7 cellular contexts compared by ENCODE assay signal in genomic region chr7:17917842-17918241, GRCh38.
"Had no signal": no experiment of that assay in that cellular context is flagged by ENCODE, and none has a peak within 500 bp of the region (broad histone marks: within the 10 kb centered on the region; RNA-seq: fewer than 3 reads in every experiment).

No MANE protein-coding gene starts in this region.

- H3K27me3 Mint-ChIP-seq: IgD-negative memory B cell had no signal

- DNase-seq: GOT3, HFFc6, KG1 had no signal

- H3K9me3 Mint-ChIP-seq: HFFc6 had no signal

- H3K27ac Mint-ChIP-seq: HFFc6, IgD-negative memory B cell had no signal

- FAIRE-seq: HTR-8/SVneo had no signal

- ATAC-seq: HCT116 had no signal

- H3K4me3 Mint-ChIP-seq: HFFc6 had no signal

- H3K4me3 ChIP-seq: HAP-1 had no signal

- H3K36me3 ChIP-seq: HAP-1 had no signal
